Comparison of ENCODE assay signal across 9 cellular contexts in the genomic region with DNA sequence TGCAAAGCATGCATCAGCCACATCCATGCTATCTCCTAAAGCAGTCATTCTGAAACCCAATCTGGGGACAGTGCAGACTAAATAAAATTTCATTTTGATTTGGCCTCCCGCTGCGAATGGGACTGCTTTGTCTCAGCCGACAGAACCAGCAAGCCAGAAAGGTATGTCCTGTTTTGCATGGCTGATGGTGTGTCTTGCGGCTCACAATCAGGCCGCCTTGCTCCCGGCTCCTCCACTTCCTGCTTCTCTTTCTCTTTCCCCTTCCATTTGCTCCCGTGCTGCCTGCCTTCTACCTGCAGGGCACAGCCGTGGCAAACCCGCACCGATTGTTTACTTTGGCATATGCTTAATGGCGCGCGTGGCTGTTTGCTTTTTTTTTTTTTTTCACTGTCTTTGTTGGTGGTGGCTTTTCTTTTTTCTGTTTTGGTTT.
DNase-seq lines count a peak whose midpoint lies in the region; ATAC-seq, FAIRE-seq and TF ChIP-seq lines count a peak whose summit lies in the region.
"Had no signal": no experiment of that assay in that cellular context is flagged by ENCODE, and none has a peak within 500 bp of the region (broad histone marks: within the 10 kb centered on the region; RNA-seq: fewer than 3 reads in every experiment).

No MANE protein-coding gene starts in this region.

- H3K9ac ChIP-seq in HepG2 (ENCODE audit: insufficient read depth, low read depth, low read length): no peak overlapping the region

- H2AFZ ChIP-seq in HepG2 (ENCODE audit: low read length): no peak overlapping the region

- no peak overlapping the region for H3K27ac Mint-ChIP-seq in activated B cell treated with CpG ODN at 0.5 μM for 24 hours

- H3K9me3 Mint-ChIP-seq in activated B cell treated with CpG ODN at 0.5 μM for 24 hours: no peaks in the 10 kb centered on the region

- ATAC-seq in GM19397 (IDR thresholded peaks at IDR 0.05; ENCODE audit: unreplicated experiment) (peak; percentile 71), HG03469 (IDR thresholded peaks at IDR 0.05; ENCODE audit: unreplicated experiment) (peak; percentile 91), activated B cell treated with CpG ODN at 0.5 μM for 24 hours (ENCODE audit: low read depth) (peak; percentile 25), HepG2 (peak; percentile 79)

- no peaks in the 10 kb centered on the region for H3K36me3 ChIP-seq in HepG2 (replicated peaks in 1 of 2; ENCODE audit: control insufficient read depth in 1 of 2, insufficient read depth in 2 of 2, low read length in 2 of 2)

- WGBS in HepG2 (ENCODE audit: low lambda C conversion rate): 5% methylated on average over 13 of the region's 13 CpGs

- peaks cover 0 to 5% of the 10 kb centered on the region in 2 experiments; a peak in 1 of 5 replicates for H3K27me3 ChIP-seq in HepG2 (ENCODE audit: control insufficient read depth in 1 of 2, insufficient read depth in 2 of 2, low read length in 2 of 2)

- TF ChIP-seq RAD21 in HepG2 (CRISPR knock-in tag; IDR thresholded peaks at IDR 0.05): no peak

- no peaks in the 10 kb centered on the region for H3K4me1 ChIP-seq in HepG2 (ENCODE audit: insufficient read depth, low read length)

- H3K4me2 ChIP-seq in HepG2 (ENCODE audit: low read depth, low read length): peak overlapping the region; percentile 49

- H4K20me1 ChIP-seq in HepG2 (ENCODE audit: insufficient read depth, low read length): no peaks in the 10 kb centered on the region

- no peak overlapping the region for H3K27ac ChIP-seq in HepG2 (ENCODE audit: extremely low read length, insufficient read depth, low read length)

- no TSS peak for BruUV-seq in HepG2 (replicated peaks; lab: Mats Ljungman, UMichigan)

- in situ Hi-C loops in HepG2 (cut with HindIII; ENCODE audit: extremely low pct_ligation_motif_present, low pct_unique_long_range_greater_than_20kb): no loop called here

- FAIRE-seq in HepG2 (lab: Jason Lieb, UNC): no peak

- H3K9me3 ChIP-seq in HepG2 (ENCODE audit: low read length): no peaks in the 10 kb centered on the region

- TF ChIP-seq EP300 in HepG2 (IDR thresholded peaks at IDR 0.05; ENCODE audit: low read depth in 2 of 2, low read length in 2 of 2) (no peak), HepG2 (CRISPR knock-in tag; IDR thresholded peaks at IDR 0.05; ENCODE audit: borderline replicate concordance) (no peak)

- no peak for TF ChIP-seq POLR2A in HepG2 (IDR thresholded peaks at IDR 0.05; ENCODE audit: insufficient read depth in 1 of 2, low read depth in 2 of 2, low read length in 2 of 2)

- no peaks in the 10 kb centered on the region for H3K36me3 Mint-ChIP-seq in activated B cell treated with CpG ODN at 0.5 μM for 24 hours (ENCODE audit: low read depth)

- DNase-seq in DMS153 treated with DMSO at 0.1 percent for 48 hours (lab: John Stamatoyannopoulos, UW; ENCODE audit: unreplicated experiment) (peak; percentile 80), activated B cell treated with CpG ODN at 0.5 μM for 24 hours (no peak), HepG2 (ENCODE audit: low spot score) (no peak), T1000 (lab: John Stamatoyannopoulos, UW) (no peak), mesenteric fat pad (ENCODE audit: low spot score) (no peak)
- no peak for DNase-seq in activated effector memory CD4-positive, alpha-beta T cell treated with anti-CD3 and anti-CD28 coated beads, Interleukin-2, amount 50 U/mL, for 16 hours
- DNase-seq: IMR-90 had no signal

- POLR2A ChIA-PET in activated B cell treated with CpG ODN at 0.5 μM for 24 hours (lab: Charles Lee) (no interaction called here), HepG2 (lab: Yijun Ruan, JAX) (no interaction called here)

- H3K27me3 Mint-ChIP-seq in activated B cell treated with CpG ODN at 0.5 μM for 24 hours: peaks cover 14% of the 10 kb centered on the region

- TF ChIP-seq CTCF in activated B cell treated with CpG ODN at 0.5 μM for 24 hours (IDR thresholded peaks at IDR 0.05): no peak
- TF ChIP-seq CTCF in HepG2 (CRISPR knock-in tag; IDR thresholded peaks at IDR 0.05): no peak

- peaks cover 21% of the 10 kb centered on the region for H3K4me1 Mint-ChIP-seq in activated B cell treated with CpG ODN at 0.5 μM for 24 hours

- no peaks in the 10 kb centered on the region for H3K79me2 ChIP-seq in HepG2 (ENCODE audit: insufficient read depth, low read length)

- 0 out of 6 replicates have a peak overlapping the region, but pooled peaks of 1 of the 3 experiments have one; percentile 1 for H3K4me3 ChIP-seq in HepG2 (replicated peaks in 1 of 3; ENCODE audit: insufficient read depth in 1 of 3, low read depth in 2 of 3, low read length in 3 of 3)

- CTCF ChIA-PET in activated B cell treated with CpG ODN at 0.5 μM for 24 hours (lab: Charles Lee) (no interaction called here), HepG2 (lab: Yijun Ruan, JAX; ENCODE audit: low intra/inter-chr PET ratio, low total read pairs) (no interaction called here)

- intact Hi-C loops in activated B cell treated with CpG ODN at 0.5 μM for 24 hours (cut with micrococcal nuclease): no loop called here
- intact Hi-C loops in HepG2 (cut with micrococcal nuclease; ENCODE audit: unreplicated experiment): no loop called here

- H3K4me3 Mint-ChIP-seq in activated B cell treated with CpG ODN at 0.5 μM for 24 hours: peak overlapping the region; percentile 77

TF ChIP-seq in HepG2, 621 proteins besides CTCF, POLR2A, EP300 and RAD21:
- TF ChIP-seq ZNF451 (CRISPR knock-in tag; IDR thresholded peaks at IDR 0.05): no peak
- TF ChIP-seq ELF1 (CRISPR knock-in tag; IDR thresholded peaks at IDR 0.05): 0 out of 2 replicates have a peak, but pooled peaks have one; percentile 26
- no peak for TF ChIP-seq ZNF776 (CRISPR knock-in tag; IDR thresholded peaks at IDR 0.05)
- no peak for TF ChIP-seq ZNF616 (CRISPR knock-in tag; IDR thresholded peaks at IDR 0.05; ENCODE audit: low read depth)
- no peak for TF ChIP-seq ZNF354B (CRISPR knock-in tag; IDR thresholded peaks at IDR 0.05)
- TF ChIP-seq ZBTB46 (CRISPR knock-in tag; IDR thresholded peaks at IDR 0.05; ENCODE audit: borderline replicate concordance): no peak

Comparison
In these comparisons a context has a peak if more than half of its experiments do, and no peak if none do; other contexts are left out.
1. ATAC-seq: peak in every context shown above with its lines; median percentile 91 in HG03469; 79 in HepG2; 71 in GM19397; 25 in activated B cell treated with CpG ODN at 0.5 μM for 24 hours.